1 cellular context compared by ENCODE assay signal in the genomic region with DNA sequence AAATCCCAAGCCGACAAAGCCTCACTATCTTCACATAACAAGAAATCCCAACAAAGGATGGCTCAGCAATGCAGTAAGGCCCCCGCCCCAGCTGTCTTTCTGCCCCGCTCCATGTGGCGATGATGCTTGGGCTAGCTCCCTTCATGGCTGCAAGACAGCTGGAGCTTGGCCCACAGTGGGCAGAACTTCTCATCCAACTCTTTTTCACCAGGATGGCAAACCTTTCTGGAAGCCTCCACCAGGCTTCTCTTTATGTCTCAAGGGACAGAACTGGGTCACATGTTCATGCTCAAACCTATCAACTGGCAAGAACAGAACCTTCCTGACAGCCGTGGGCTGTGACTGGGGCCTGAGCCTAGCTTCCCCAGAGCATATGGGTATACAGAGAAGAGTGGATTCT.
TF ChIP-seq lines count a peak whose summit lies in the region.

No MANE protein-coding gene starts in this region.

TF ChIP-seq in IMR-90, 13 proteins besides CTCF, POLR2A, EP300 and RAD21:
- TF ChIP-seq, protein P1, sequence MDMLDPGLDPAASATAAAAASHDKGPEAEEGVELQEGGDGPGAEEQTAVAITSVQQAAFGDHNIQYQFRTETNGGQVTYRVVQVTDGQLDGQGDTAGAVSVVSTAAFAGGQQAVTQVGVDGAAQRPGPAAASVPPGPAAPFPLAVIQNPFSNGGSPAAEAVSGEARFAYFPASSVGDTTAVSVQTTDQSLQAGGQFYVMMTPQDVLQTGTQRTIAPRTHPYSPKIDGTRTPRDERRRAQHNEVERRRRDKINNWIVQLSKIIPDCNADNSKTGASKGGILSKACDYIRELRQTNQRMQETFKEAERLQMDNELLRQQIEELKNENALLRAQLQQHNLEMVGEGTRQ (IDR thresholded peaks at IDR 0.05; ENCODE audit: low read depth, low read length), result 0 out of 2 replicates have a peak, but pooled peaks have one; percentile 25
- TF ChIP-seq FOS (IDR thresholded peaks at IDR 0.05; ENCODE audit: low read depth, low read length), result no peak
- no peak for TF ChIP-seq SMC3 (IDR thresholded peaks at IDR 0.05; ENCODE audit: low read depth, low read length)
